1 cellular context compared by ENCODE assay signal in the genomic region with DNA sequence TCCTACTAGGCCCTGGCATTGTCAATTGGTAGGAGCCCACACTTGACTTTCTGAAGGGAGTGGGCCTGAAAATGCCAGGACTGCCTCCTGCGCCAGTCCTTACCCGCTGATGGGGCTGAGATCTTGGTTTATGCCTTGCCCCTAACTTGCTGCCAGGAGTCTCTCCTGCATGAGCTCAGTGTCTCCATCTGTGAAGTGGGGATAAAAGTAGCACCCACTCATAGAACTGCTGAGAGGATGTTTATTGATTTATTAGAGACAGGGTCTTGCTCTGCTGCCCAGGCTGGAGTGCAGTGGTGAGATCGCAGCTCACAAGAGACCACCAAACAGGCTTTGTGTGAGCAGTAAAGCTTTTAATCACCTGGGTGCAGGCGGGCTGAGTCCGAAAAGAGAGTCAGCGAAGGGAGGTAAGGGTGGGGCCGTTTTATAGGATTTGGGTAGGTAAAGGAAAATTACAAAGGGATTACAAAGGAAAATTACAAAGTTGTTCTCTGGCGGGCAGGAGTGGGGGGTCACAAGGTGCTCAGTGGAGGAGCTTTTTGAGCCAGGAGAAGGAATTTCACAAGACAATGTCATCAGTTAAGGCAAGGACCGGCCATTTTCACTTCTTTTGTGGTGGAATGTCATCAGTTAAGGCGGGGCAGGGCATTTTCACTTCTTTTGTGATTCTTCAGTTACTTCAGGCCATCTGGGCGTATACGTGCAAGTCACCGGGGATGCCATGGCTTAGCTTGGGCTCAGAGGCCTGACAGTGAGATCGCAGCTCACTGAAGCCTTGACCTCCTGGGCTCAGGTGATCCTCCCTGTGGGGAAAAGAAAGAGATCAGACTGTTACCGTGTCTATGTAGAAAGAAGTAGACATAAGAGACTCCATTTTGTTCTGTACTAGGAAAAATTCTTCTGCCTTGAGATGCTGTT.
TF ChIP-seq lines count a peak whose summit lies in the region.

No MANE protein-coding gene starts in this region.

TF ChIP-seq in WTC11, 78 proteins besides CTCF, POLR2A, EP300 and RAD21:
- TF ChIP-seq, protein P1, sequence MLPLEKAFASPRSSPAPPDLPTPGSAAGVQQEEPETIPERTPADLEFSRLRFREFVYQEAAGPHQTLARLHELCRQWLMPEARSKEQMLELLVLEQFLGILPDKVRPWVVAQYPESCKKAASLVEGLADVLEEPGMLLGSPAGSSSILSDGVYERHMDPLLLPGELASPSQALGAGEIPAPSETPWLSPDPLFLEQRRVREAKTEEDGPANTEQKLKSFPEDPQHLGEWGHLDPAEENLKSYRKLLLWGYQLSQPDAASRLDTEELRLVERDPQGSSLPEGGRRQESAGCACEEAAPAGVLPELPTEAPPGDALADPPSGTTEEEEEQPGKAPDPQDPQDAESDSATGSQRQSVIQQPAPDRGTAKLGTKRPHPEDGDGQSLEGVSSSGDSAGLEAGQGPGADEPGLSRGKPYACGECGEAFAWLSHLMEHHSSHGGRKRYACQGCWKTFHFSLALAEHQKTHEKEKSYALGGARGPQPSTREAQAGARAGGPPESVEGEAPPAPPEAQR (CRISPR knock-in tag; IDR thresholded peaks at IDR 0.05) = peak; percentile 81; the same call in 1 of the 2 replicates
- TF ChIP-seq ZNF423 (CRISPR knock-in tag; IDR thresholded peaks at IDR 0.05) (peak; percentile 37; the same call in 1 of the 2 replicates), ZNF671 (CRISPR knock-in tag; IDR thresholded peaks at IDR 0.05) (0 out of 2 replicates have a peak, but pooled peaks have one; percentile 32), PRRX2 (CRISPR knock-in tag; IDR thresholded peaks at IDR 0.05) (0 out of 2 replicates have a peak, but pooled peaks have one; percentile 20), ZNF121 (CRISPR knock-in tag; IDR thresholded peaks at IDR 0.05) (peak; percentile 100), NFATC4 (CRISPR knock-in tag; IDR thresholded peaks at IDR 0.05) (0 out of 2 replicates have a peak, but pooled peaks have one; percentile 13), IRF1 (CRISPR knock-in tag; IDR thresholded peaks at IDR 0.05) (peak; percentile 75; the same call in 1 of the 2 replicates), GTF2I (CRISPR knock-in tag; conservative IDR thresholded peaks at IDR 0.05) (peak; percentile 81), SP1 (CRISPR knock-in tag; conservative IDR thresholded peaks at IDR 0.05) (0 out of 2 replicates have a peak, but pooled peaks have one; percentile 15), ZNF396 (CRISPR knock-in tag; IDR thresholded peaks at IDR 0.05; ENCODE audit: borderline replicate concordance) (peak; percentile 90; the same call in 1 of the 2 replicates)
